1 cellular context compared by ENCODE assay signal in the genomic region with DNA sequence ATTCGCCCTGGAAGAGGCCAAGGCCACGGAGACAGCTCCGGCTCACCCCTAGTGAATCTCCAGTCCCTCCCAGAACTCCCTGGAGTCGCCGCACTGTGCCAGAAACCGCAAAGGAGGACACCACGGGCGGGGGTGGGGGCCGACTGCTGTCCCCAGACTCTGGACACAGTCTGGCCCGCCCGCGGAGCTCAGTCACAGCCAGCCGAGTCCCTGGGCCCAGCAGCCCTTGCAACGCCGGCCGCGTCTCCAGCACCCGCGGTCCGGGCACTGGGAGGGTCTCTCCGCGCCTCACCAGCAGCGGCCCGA.
TF ChIP-seq lines count a peak whose summit lies in the region.

No MANE protein-coding gene starts in this region.

TF ChIP-seq in liver, 16 proteins besides CTCF, POLR2A, EP300 and RAD21 (continued from another document):
- TF ChIP-seq SP1 (IDR thresholded peaks at IDR 0.05) (no peak), JUND (IDR thresholded peaks at IDR 0.05) (no peak), TAF1 (conservative IDR thresholded peaks at IDR 0.05) (no peak), RXRA (IDR thresholded peaks at IDR 0.05) (no peak), GABPA (IDR thresholded peaks at IDR 0.05 in 1 of 2, conservative IDR thresholded peaks at IDR 0.05 in 1 of 2) (no peak)
TF ChIP-seq in liver: peak in this region for 0.
